26 cellular contexts compared by ENCODE assay signal in genomic region chr10:17817316-17817715, GRCh38. TPM values are rescaled to one million over a fixed set of nuclear protein-coding genes. Genes with fewer than 3 reads are reported as not detected.
"Had no signal": no experiment of that assay in that cellular context is flagged by ENCODE, and none has a peak within 500 bp of the region (broad histone marks: within the 10 kb centered on the region; RNA-seq: fewer than 3 reads in every experiment).

No MANE protein-coding gene starts in this region.

- H2AFZ ChIP-seq: hepatocyte had no signal

- H3K4me1 ChIP-seq: colonic mucosa, esophagus squamous epithelium, gastrocnemius medialis had no signal

- H3K4me2 ChIP-seq: hepatocyte had no signal

- H3K4me3 ChIP-seq: colonic mucosa, dorsolateral prefrontal cortex, esophagus squamous epithelium, gastrocnemius medialis, heart left ventricle, hepatocyte, left lung, lower lobe of right lung, mucosa of descending colon had no signal

- ATAC-seq: esophagus mucosa, gastrocnemius medialis, heart left ventricle, left cardiac atrium, left lung, left ventricle myocardium superior, lower lobe of right lung, mucosa of descending colon had no signal

- H3K27me3 ChIP-seq: colonic mucosa, esophagus squamous epithelium, gastrocnemius medialis, heart left ventricle, hepatocyte had no signal

- DNase-seq: colonic mucosa; cortex of kidney; dorsolateral prefrontal cortex; effector CD4-positive, alpha-beta T cell; effector memory CD4-positive, alpha-beta T cell; erythroblast; esophagus squamous epithelium; foreskin fibroblast; foreskin melanocyte; gastrocnemius medialis; heart left ventricle; hypothalamus; immature natural killer cell; left cardiac atrium; left lung; left ventricle myocardium superior; lower lobe of right lung; mesenchymal stem cell; mucosa of descending colon; naive B cell had no signal

- H3K79me2 ChIP-seq: hepatocyte had no signal

- H3K27ac ChIP-seq: colonic mucosa, dorsolateral prefrontal cortex, epithelial cell of prostate, esophagus squamous epithelium, gastrocnemius medialis, heart left ventricle, hepatocyte, left lung, lower lobe of right lung had no signal

- H3K36me3 ChIP-seq: colonic mucosa, esophagus squamous epithelium, gastrocnemius medialis, left lung, lower lobe of right lung had no signal

- FAIRE-seq: keratinocyte had no signal

- H3K9me3 ChIP-seq: colonic mucosa, esophagus squamous epithelium, gastrocnemius medialis, heart left ventricle, left lung, lower lobe of right lung, mucosa of descending colon had no signal

RNA-seq across cellular contexts. Expression of gene MRC1, which starts 8.2 kb away (rescaled TPM):
- total RNA-seq: chondrocyte, mesothelial cell of epicardium had no signal
- polyA plus RNA-seq: immature natural killer cell had no signal
